10 cellular contexts compared by ENCODE assay signal in the genomic region with DNA sequence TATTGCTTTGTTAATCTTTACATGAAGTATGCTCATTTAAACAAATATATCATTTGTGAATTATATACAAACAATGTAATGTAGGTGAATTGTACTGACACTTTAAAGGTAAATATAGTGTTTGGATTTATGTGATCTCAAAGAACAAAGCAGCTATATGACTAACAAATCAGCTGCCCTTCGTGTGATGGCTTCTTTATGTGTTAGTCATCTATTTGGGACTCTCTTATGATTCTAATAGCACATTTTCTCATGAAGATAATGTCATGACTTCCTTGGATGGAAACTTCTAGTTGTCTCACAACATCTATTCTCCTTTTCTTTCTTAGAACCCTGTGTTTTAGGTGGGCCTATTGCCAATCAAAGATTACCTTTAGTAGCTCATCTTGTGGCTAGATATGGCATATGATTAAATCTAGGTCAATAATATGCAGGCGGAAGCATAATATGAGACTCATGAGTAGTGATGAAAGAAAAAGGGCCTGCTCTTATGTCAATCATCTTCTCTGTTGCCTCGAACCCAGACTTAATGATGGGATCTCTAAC. TPM values are rescaled to one million over a fixed set of nuclear protein-coding genes. Genes with fewer than 3 reads are reported as not detected.
DNase-seq lines count a peak whose midpoint lies in the region; ATAC-seq and TF ChIP-seq lines count a peak whose summit lies in the region.
"Had no signal": no experiment of that assay in that cellular context is flagged by ENCODE, and none has a peak within 500 bp of the region (broad histone marks: within the 10 kb centered on the region; RNA-seq: fewer than 3 reads in every experiment).

No MANE protein-coding gene starts in this region.

- H3K4me2 ChIP-seq in Loucy (ENCODE audit: low read depth, low read length, poor library complexity, severe bottlenecking) = no peak overlapping the region

- H3K9me3 ChIP-seq in Loucy (ENCODE audit: insufficient read depth, low read depth, low read length) = no peaks in the 10 kb centered on the region
- H3K9me3 ChIP-seq in mucosa of descending colon = no peaks in the 10 kb centered on the region
- H3K9me3 ChIP-seq in right atrium auricular region = no peaks in the 10 kb centered on the region

- no peaks in the 10 kb centered on the region for H3K79me2 ChIP-seq in Loucy (ENCODE audit: insufficient read depth, low read length)

- no peak overlapping the region for H3K4me3 ChIP-seq in Loucy (ENCODE audit: low read length, poor library complexity, severe bottlenecking)
- no peak overlapping the region for H3K4me3 ChIP-seq in mucosa of descending colon
- H3K4me3 ChIP-seq in right atrium auricular region = no peak overlapping the region
- H3K4me3 ChIP-seq: left lung had no signal

- no peaks in the 10 kb centered on the region for H3K27me3 ChIP-seq in Loucy (ENCODE audit: insufficient read depth, low read length, poor library complexity, severe bottlenecking)
- H3K27me3 ChIP-seq in right atrium auricular region = no peaks in the 10 kb centered on the region
- H3K27me3 ChIP-seq: left lung had no signal

- peak; percentile 38 for ATAC-seq in mucosa of descending colon
- ATAC-seq: left lung had no signal

- no peak overlapping the region for H3K9ac ChIP-seq in Loucy (ENCODE audit: low read depth, low read length, poor library complexity, severe bottlenecking)

- no peak overlapping the region for H3K27ac ChIP-seq in right atrium auricular region
- H3K27ac ChIP-seq: left lung had no signal

- H3K4me1 ChIP-seq in Loucy (ENCODE audit: insufficient read depth, low read length, poor library complexity, severe bottlenecking) = no peaks in the 10 kb centered on the region
- H3K4me1 ChIP-seq in mucosa of descending colon (ENCODE audit: low read depth) = no peaks in the 10 kb centered on the region
- H3K4me1 ChIP-seq in right atrium auricular region = no peaks in the 10 kb centered on the region

- H3F3A ChIP-seq in Loucy (ENCODE audit: low read depth) = no peaks in the 10 kb centered on the region

- H4K20me1 ChIP-seq in Loucy (ENCODE audit: insufficient read depth, low read length, poor library complexity, severe bottlenecking) = no peaks in the 10 kb centered on the region

- DNase-seq in EH (ENCODE audit: low read depth) = peak; percentile 5
- peak; percentile 1 for DNase-seq in central memory CD4-positive, alpha-beta T cell
- no peak for DNase-seq in mucosa of descending colon
- no peak for DNase-seq in NCI-H2196 (lab: John Stamatoyannopoulos, UW; ENCODE audit: unreplicated experiment)
- DNase-seq in NCI-H1436 treated with DMSO at 0.1 percent for 48 hours (lab: John Stamatoyannopoulos, UW) = no peak
- DNase-seq in right atrium auricular region (ENCODE audit: low spot score) = no peak
- DNase-seq: activated CD4-positive, CD25-positive, alpha-beta regulatory T cell; head of caudate nucleus; left lung had no signal

- intact Hi-C loops in mucosa of descending colon (cut with DNase I, micrococcal nuclease) = no loop called here

- H2AFZ ChIP-seq in Loucy (ENCODE audit: low read length) = 0 out of 2 replicates have a peak overlapping the region, but pooled peaks have one; percentile 9

- H3K9me2 ChIP-seq in Loucy (replicated peaks; ENCODE audit: low read depth, low read length) = no peaks in the 10 kb centered on the region

- no peak for TF ChIP-seq CTCF in Loucy (conservative IDR thresholded peaks at IDR 0.05; ENCODE audit: low read length)
- TF ChIP-seq CTCF in mucosa of descending colon (IDR thresholded peaks at IDR 0.05) = no peak
- no peak for TF ChIP-seq CTCF in right atrium auricular region (IDR thresholded peaks at IDR 0.05)

- H3K36me3 ChIP-seq in Loucy (ENCODE audit: insufficient read depth, low read length) (no peaks in the 10 kb centered on the region), mucosa of descending colon (ENCODE audit: low read depth) (no peaks in the 10 kb centered on the region), right atrium auricular region (no peaks in the 10 kb centered on the region)
- H3K36me3 ChIP-seq: left lung had no signal

RNA-seq across cellular contexts. Expression of gene TMEM106B, which starts 45.0 kb away (rescaled TPM):
- total RNA-seq in mucosa of descending colon = 10 to 100 TPM; 44.0 to 64.8 (median 60.2) TPM
- 10 to 100 TPM; 51.6 to 76.6 TPM for total RNA-seq in right atrium auricular region

Comparison
In these comparisons a context has a peak if more than half of its experiments do, and no peak if none do; other contexts are left out.
1. DNase-seq: peak in EH (single experiment) and central memory CD4-positive, alpha-beta T cell (single experiment); none in mucosa of descending colon (0 of 3), NCI-H2196 (single experiment), NCI-H1436 treated with DMSO at 0.1 percent for 48 hours (single experiment) and right atrium auricular region (single experiment).